ENCODE assay signal across 8 cellular contexts in the genomic region with DNA sequence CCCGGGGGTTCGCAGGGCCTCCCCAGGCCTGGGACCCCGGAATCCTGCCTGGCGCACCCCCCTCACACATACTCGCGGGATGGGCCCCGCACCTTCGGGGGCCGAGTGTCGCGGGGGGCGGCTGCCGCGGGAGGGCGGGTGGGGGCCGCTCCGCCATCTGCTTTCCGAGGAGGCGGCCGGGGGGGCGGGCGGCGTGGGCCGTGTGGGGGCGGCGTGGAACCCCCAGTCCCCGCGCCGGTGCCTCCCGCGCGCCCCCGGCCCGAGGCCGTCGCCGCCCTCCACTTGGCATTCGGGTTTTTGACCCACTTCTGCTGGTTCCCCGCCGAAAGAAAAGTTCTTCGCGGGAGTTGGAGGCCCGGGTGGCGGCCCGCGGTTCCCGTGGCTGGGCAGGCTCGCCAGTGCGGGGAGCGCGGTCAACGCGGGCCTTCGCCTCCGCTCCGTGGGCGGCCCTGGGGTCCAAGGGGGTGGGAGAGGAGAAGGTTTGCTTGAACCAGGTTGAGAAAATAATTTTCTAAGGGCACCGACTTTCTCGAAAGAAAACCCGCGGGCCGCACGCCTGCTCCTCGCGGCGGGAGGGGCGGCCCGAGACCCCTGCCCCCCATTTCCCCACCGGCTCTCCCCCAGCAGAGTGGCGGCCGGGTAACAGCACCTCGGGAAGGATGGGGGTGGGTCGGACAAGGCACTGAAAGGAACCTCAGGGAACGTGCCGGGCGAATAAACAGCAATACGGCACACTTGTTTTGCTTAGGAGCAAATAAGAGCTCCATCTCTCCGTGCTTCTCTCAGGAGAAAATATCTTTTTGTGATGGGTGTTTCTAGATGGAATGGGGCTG. TPM values are rescaled to one million over a fixed set of nuclear protein-coding genes. Genes with fewer than 3 reads are reported as not detected.
A peak's percentile ranks its signal among the peaks of the same experiment; 100 is the strongest.
DNase-seq lines count a peak whose midpoint lies in the region; ATAC-seq and TF ChIP-seq lines count a peak whose summit lies in the region.

No MANE protein-coding gene starts in this region.

- no peaks in the 10 kb centered on the region for H3K9me3 Mint-ChIP-seq in naive B cell

- intact Hi-C loops in colonic mucosa (cut with DNase I) (no loop called here), posterior vena cava (cut with DNase I) (no loop called here)

- H3K36me3 ChIP-seq in BE2C (no peaks in the 10 kb centered on the region; the same call in none of the 2 replicates), MG63 (peaks cover 40% of the 10 kb centered on the region), colonic mucosa (no peaks in the 10 kb centered on the region)

- H3K27me3 ChIP-seq in BE2C (no peaks in the 10 kb centered on the region), MG63 (no peaks in the 10 kb centered on the region), colonic mucosa (no peaks in the 10 kb centered on the region)

- peaks cover 0 to 3% of the 10 kb centered on the region in 2 donors for H3K36me3 Mint-ChIP-seq in naive B cell

- DNase-seq in BE2C (no peak), MG63 (no peak), colonic mucosa (no peak), naive B cell (peak; percentile 15), NCI-H524 (lab: John Stamatoyannopoulos, UW) (no peak), posterior vena cava (ENCODE audit: low spot score) (no peak), DMS79 treated with DMSO at 0.1 percent for 48 hours (lab: John Stamatoyannopoulos, UW) (no peak)

- TF ChIP-seq CTCF in BE2C (IDR thresholded peaks at IDR 0.05; ENCODE audit: low read depth, low read length) (no peak), colonic mucosa (IDR thresholded peaks at IDR 0.05) (no peak)

- peak overlapping the region; percentile 61 to 70 for H3K9ac ChIP-seq in colonic mucosa (ENCODE audit: low read depth in 2 of 2, low read length in 2 of 2)

- H3K9me3 ChIP-seq in BE2C (no peaks in the 10 kb centered on the region), MG63 (no peaks in the 10 kb centered on the region), colonic mucosa (no peaks in the 10 kb centered on the region)

- H3K4me1 ChIP-seq in BE2C (no peaks in the 10 kb centered on the region), colonic mucosa (peaks cover 3% of the 10 kb centered on the region)

- peaks cover 14 to 20% (median 18%) of the 10 kb centered on the region in 3 donors for H3K4me1 Mint-ChIP-seq in naive B cell

- ATAC-seq in naive B cell (ENCODE audit: low read depth in 2 of 2) (no peak), GM19324 (IDR thresholded peaks at IDR 0.05; ENCODE audit: low FRiP score, unreplicated experiment) (no peak)

- H3K27me3 Mint-ChIP-seq in naive B cell = no peaks in the 10 kb centered on the region

- H3K4me3 ChIP-seq in BE2C (ENCODE audit: low read depth, low read length) (peak overlapping the region; percentile 51), MG63 (peak overlapping the region; percentile 67), colonic mucosa (peak overlapping the region; percentile 95)

- H3K4me3 Mint-ChIP-seq in naive B cell = peak overlapping the region; percentile 51 to 93 (median 84)

- peak overlapping the region; percentile 72 for H3K27ac ChIP-seq in colonic mucosa

- peak overlapping the region in 4 of 6 donors; percentile 49 to 90 (median 77) for H3K27ac Mint-ChIP-seq in naive B cell

RNA-seq across cellular contexts. Expression of gene PHF13, which starts 1.6 kb away (rescaled TPM):
- 5.9 TPM for polyA plus RNA-seq in BE2C (2012; ENCODE audit: insufficient read depth, insufficient read length, low read depth)
- total RNA-seq in MG63 (2014; rRNA removed; shearing (Covaris generic); ENCODE audit: low replicate concordance) = 15.1 and 20.0 TPM in 2 replicates
- total RNA-seq in colonic mucosa (10 to 100 TPM in 1 of 2 donors, 1 to 10 TPM in 1; 8.0 to 13.4 TPM), posterior vena cava (10 to 100 TPM; 11.6 to 13.8 TPM)
- 1 to 10 TPM; 2.7 to 6.0 (median 4.2) TPM for polyA plus RNA-seq in naive B cell (ENCODE audit: low read depth in 6 of 6)

RNA-seq across cellular contexts. Expression of gene THAP3, which starts 9.5 kb away (rescaled TPM):
- 34.0 TPM for polyA plus RNA-seq in BE2C (2012; ENCODE audit: insufficient read depth, insufficient read length, low read depth)
- total RNA-seq in MG63 (2014; rRNA removed; shearing (Covaris generic); ENCODE audit: low replicate concordance) = 26.6 and 29.0 TPM in 2 replicates
- total RNA-seq in colonic mucosa = 10 to 100 TPM in 1 of 2 donors, 1 to 10 TPM in 1; 9.1 to 18.2 TPM
- 10 to 100 TPM; 10.4 to 26.9 (median 21.7) TPM for polyA plus RNA-seq in naive B cell (ENCODE audit: low read depth in 6 of 6)
- total RNA-seq in posterior vena cava = 10 to 100 TPM in 1 of 2 donors, 1 to 10 TPM in 1; 9.9 to 10.5 TPM

RNA-seq across cellular contexts. Expression of gene KLHL21, which starts 12.5 kb away (rescaled TPM):
- polyA plus RNA-seq in BE2C (2012; ENCODE audit: insufficient read depth, insufficient read length, low read depth) = 22.7 TPM
- total RNA-seq in MG63 (2014; rRNA removed; shearing (Covaris generic); ENCODE audit: low replicate concordance) = 27.8 and 32.0 TPM in 2 replicates
- total RNA-seq in colonic mucosa (1 to 10 TPM; 9.4 TPM), posterior vena cava (10 to 100 TPM; 25.5 to 31.7 TPM)
- 10 to 100 TPM in 4 of 6 donors, 1 to 10 TPM in 2; 9.7 to 17.9 (median 10.5) TPM for polyA plus RNA-seq in naive B cell (ENCODE audit: low read depth in 6 of 6)

RNA-seq across cellular contexts. Expression of gene ZBTB48, which starts 35.4 kb away (rescaled TPM):
- polyA plus RNA-seq in BE2C (2012; ENCODE audit: insufficient read depth, insufficient read length, low read depth) = 54.3 TPM
- total RNA-seq in MG63 (2014; rRNA removed; shearing (Covaris generic); ENCODE audit: low replicate concordance) = 20.6 and 32.5 TPM in 2 replicates
- total RNA-seq in colonic mucosa (10 to 100 TPM; 37.0 to 44.5 TPM), posterior vena cava (10 to 100 TPM; 18.6 to 19.5 TPM)
- 10 to 100 TPM; 13.3 to 30.2 (median 24.4) TPM for polyA plus RNA-seq in naive B cell (ENCODE audit: low read depth in 6 of 6)
